ENCODE assay signal across 9 cellular contexts in the genomic region with DNA sequence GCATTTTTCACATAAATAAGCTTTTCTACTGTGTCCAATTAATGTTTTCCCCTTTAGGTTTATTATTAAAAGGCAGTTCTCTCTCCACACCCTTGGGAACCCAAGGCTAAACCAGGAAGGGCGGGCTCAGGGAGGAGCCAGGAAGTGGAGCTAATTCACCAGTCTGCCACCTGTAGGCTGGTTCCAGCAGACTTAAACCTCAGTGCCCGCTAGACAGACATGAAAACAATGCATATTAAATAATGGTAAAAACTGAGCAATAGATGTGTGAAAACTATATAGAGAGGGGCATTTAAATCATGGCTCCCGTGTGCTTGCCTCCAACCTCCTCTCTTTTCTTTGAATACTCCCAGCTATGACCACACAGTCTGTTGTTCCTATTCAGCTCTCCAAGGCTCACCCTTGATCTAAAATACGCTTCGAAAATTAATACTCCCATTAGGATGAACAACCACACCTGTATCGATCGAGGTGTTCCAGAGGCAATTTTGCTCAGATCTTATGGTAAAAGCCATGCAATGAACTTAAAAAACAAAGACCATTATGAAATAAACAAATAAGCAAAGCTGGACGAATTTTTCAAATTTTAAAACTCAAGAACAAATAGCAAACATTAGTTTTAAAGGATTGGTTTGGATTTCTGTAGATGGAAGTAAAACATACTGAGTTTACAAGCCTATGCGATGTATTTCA.
DNase-seq lines count a peak whose midpoint lies in the region; ATAC-seq and TF ChIP-seq lines count a peak whose summit lies in the region.
"Had no signal": no experiment of that assay in that cellular context is flagged by ENCODE, and none has a peak within 500 bp of the region (broad histone marks: within the 10 kb centered on the region; RNA-seq: fewer than 3 reads in every experiment).

No MANE protein-coding gene starts in this region.

- H3K9me3 Mint-ChIP-seq in T-helper 2 cell treated with Interferon-gamma antibody and Interleukin-4, amounts not matched to agents 5 μg/mL and 100 μg/mL, for 36 hours: no peaks in the 10 kb centered on the region

- no peak for TF ChIP-seq POLR2A in prostate gland (IDR thresholded peaks at IDR 0.05)
- no peak for TF ChIP-seq POLR2A in lower leg skin (IDR thresholded peaks at IDR 0.05)

- H3K4me1 ChIP-seq in prostate gland (replicated peaks): no peaks in the 10 kb centered on the region

- H3K9me3 ChIP-seq in prostate gland: no peaks in the 10 kb centered on the region

- ATAC-seq in HG03196 (IDR thresholded peaks at IDR 0.05; ENCODE audit: unreplicated experiment): no peak

- no peaks in the 10 kb centered on the region for H3K27me3 ChIP-seq in prostate gland (replicated peaks; ENCODE audit: insufficient read depth)

- TF ChIP-seq CTCF in epithelial cell of proximal tubule (conservative IDR thresholded peaks at IDR 0.05; ENCODE audit: low read depth, low read length) (peak; percentile 64), prostate gland (IDR thresholded peaks at IDR 0.05) (peak in 3 of 4 experiments; percentile 18 to 40 (median 19)), lower leg skin (IDR thresholded peaks at IDR 0.05) (no peak)

- DNase-seq in T-helper 2 cell treated with Interferon-gamma antibody and Interleukin-4, amounts not matched to agents 5 μg/mL and 100 μg/mL, for 36 hours (ENCODE audit: low spot score): no peak
- DNase-seq in T-helper 2 cell: no peak
- DNase-seq in NCI-H226: peak; percentile 54
- DNase-seq in epithelial cell of proximal tubule (ENCODE audit: low read depth): peak; percentile 52
- DNase-seq in prostate gland (ENCODE audit: low spot score): peak; percentile 36
- no peak for DNase-seq in lower leg skin (ENCODE audit: low spot score in 2 of 2)
- no peak for DNase-seq in T-helper 9 cell
- DNase-seq: DND-41 had no signal

- peaks cover 50% of the 10 kb centered on the region for H3K27me3 Mint-ChIP-seq in T-helper 2 cell treated with Interferon-gamma antibody and Interleukin-4, amounts not matched to agents 5 μg/mL and 100 μg/mL, for 36 hours (ENCODE audit: low read depth)

- H3K36me3 Mint-ChIP-seq in T-helper 2 cell treated with Interferon-gamma antibody and Interleukin-4, amounts not matched to agents 5 μg/mL and 100 μg/mL, for 36 hours (ENCODE audit: low read depth): peaks cover 4% of the 10 kb centered on the region

- intact Hi-C loops in prostate gland (cut with DNase I): no loop called here
- intact Hi-C loops in lower leg skin (cut with DNase I; ENCODE audit: low total_unique reads): no loop called here

- whole genome bisulfite sequencing in prostate gland: 34% methylated on average over 9 of the region's 9 CpGs
- 38 to 48% methylated on average over 9 of the region's 9 CpGs for WGBS in lower leg skin, 2 donors

- H3K4me3 ChIP-seq in epithelial cell of proximal tubule (ENCODE audit: low read depth, low read length) (peak overlapping the region; percentile 54), prostate gland (no peak overlapping the region), lower leg skin (ENCODE audit: low read depth, poor library complexity, severe bottlenecking) (no peak overlapping the region)

- peak overlapping the region; percentile 57 for H3K4me3 Mint-ChIP-seq in T-helper 2 cell treated with Interferon-gamma antibody and Interleukin-4, amounts not matched to agents 5 μg/mL and 100 μg/mL, for 36 hours

- H3K27ac ChIP-seq in prostate gland: no peak overlapping the region

- H3K4me1 Mint-ChIP-seq in T-helper 2 cell treated with Interferon-gamma antibody and Interleukin-4, amounts not matched to agents 5 μg/mL and 100 μg/mL, for 36 hours (ENCODE audit: low read depth): peaks cover 4% of the 10 kb centered on the region

- H3K27ac Mint-ChIP-seq in T-helper 2 cell treated with Interferon-gamma antibody and Interleukin-4, amounts not matched to agents 5 μg/mL and 100 μg/mL, for 36 hours: no peak overlapping the region

- H3K36me3 ChIP-seq in prostate gland: no peaks in the 10 kb centered on the region

Comparison
In these comparisons a context has a peak if more than half of its experiments do, and no peak if none do; other contexts are left out.
1. DNase-seq: peak in NCI-H226 (single experiment), epithelial cell of proximal tubule (single experiment) and prostate gland (single experiment); none in T-helper 2 cell treated with Interferon-gamma antibody and Interleukin-4, amounts not matched to agents 5 μg/mL and 100 μg/mL, for 36 hours (single experiment), T-helper 2 cell (0 of 5), lower leg skin (0 of 2) and T-helper 9 cell (single experiment).
2. CTCF ChIP-seq: peak in epithelial cell of proximal tubule (single experiment) and prostate gland (3 of 4); none in lower leg skin (0 of 3).